ENCODE assay signal across 8 cellular contexts in the genomic region with DNA sequence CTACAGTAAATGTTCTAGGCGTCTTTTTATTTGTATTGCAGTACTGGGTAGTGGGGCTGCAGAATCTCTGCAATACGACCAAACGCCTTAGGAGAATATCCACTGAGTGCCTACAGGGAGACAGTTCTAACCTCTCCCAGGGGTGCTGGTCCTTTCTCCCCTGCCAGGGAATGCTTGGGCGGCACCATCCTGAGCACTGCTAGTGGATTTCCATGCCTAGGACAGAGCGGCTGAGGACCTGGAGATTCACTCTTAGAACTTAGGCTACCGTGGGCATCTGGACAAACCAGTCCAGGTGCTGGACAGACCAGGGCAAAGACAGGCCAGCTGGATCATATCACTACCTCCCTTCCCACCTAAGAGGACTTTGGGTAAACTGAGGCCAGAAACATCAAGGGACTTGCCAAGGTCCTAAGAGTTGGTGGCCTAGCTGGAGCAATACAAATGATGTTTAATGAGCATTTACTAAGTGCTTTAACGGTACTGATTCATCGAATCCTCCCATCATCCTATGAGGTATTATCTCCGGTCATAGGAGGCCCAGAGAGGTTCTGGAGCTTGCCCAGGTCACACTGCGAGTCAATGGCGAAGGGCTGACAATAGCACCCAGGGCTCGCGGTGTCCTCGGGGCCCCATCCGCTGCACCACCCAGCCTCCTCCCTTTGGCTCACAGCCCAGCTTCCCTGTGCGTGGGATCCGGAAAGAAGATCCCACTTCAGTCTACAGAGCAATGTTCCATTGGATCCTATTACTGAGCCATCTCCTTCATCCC. TPM values are rescaled to one million over a fixed set of nuclear protein-coding genes. Genes with fewer than 3 reads are reported as not detected.
DNase-seq lines count a peak whose midpoint lies in the region; ATAC-seq and TF ChIP-seq lines count a peak whose summit lies in the region.

No MANE protein-coding gene starts in this region.

- peak; percentile 50 for DNase-seq in NCI-H1092 treated with DMSO at 0.1 percent for 48 hours (lab: John Stamatoyannopoulos, UW)
- DNase-seq in NCI-H1092 (lab: John Stamatoyannopoulos, UW), result no peak
- DNase-seq in activated naive CD8-positive, alpha-beta T cell treated with anti-CD3 and anti-CD28 coated beads, Interleukin-2, amount 50 U/mL, for 24 hours, result no peak
- DNase-seq in hepatocyte (ENCODE audit: low spot score), result no peak
- no peak for DNase-seq in epidermal melanocyte (ENCODE audit: insufficient read length, low spot score)
- DNase-seq in NOMO-1 treated with DMSO at 0.1 percent for 48 hours (lab: John Stamatoyannopoulos, UW; ENCODE audit: unreplicated experiment), result no peak

- H3K4me3 Mint-ChIP-seq in IgD-negative memory B cell, result peak overlapping the region; percentile 83 to 90 (median 90)
- peak overlapping the region; percentile 78 for H3K4me3 Mint-ChIP-seq in activated naive CD8-positive, alpha-beta T cell treated with anti-CD3 and anti-CD28 coated beads, Interleukin-2, amount 50 U/mL, for 24 hours

- WGBS in hepatocyte (ENCODE audit: low lambda C conversion rate, missing lambda C conversion rate), result 61% methylated on average over 17 of the region's 17 CpGs

- no peak for ATAC-seq in activated naive CD8-positive, alpha-beta T cell treated with anti-CD3 and anti-CD28 coated beads, Interleukin-2, amount 50 U/mL, for 24 hours

- H3K79me2 ChIP-seq in hepatocyte, result peaks cover 3% of the 10 kb centered on the region

- H3K36me3 Mint-ChIP-seq in IgD-negative memory B cell, result no peaks in the 10 kb centered on the region
- H3K36me3 Mint-ChIP-seq in activated naive CD8-positive, alpha-beta T cell treated with anti-CD3 and anti-CD28 coated beads, Interleukin-2, amount 50 U/mL, for 24 hours (ENCODE audit: low read depth), result no peaks in the 10 kb centered on the region

- TF ChIP-seq CTCF in hepatocyte (IDR thresholded peaks at IDR 0.05; ENCODE audit: poor library complexity), result no peak

- peak overlapping the region in 2 of 3 donors; percentile 50 to 53 for H3K27ac Mint-ChIP-seq in IgD-negative memory B cell
- H3K27ac Mint-ChIP-seq in activated naive CD8-positive, alpha-beta T cell treated with anti-CD3 and anti-CD28 coated beads, Interleukin-2, amount 50 U/mL, for 24 hours, result peak overlapping the region; percentile 42

- H3K4me1 ChIP-seq in hepatocyte (ENCODE audit: insufficient read depth), result no peaks in the 10 kb centered on the region

- H3K27me3 ChIP-seq in hepatocyte, result no peaks in the 10 kb centered on the region

- H3K27ac ChIP-seq in hepatocyte, result peak overlapping the region; percentile 83
- peak overlapping the region in 14 of 21 experiments; percentile 8 to 78 (median 56) for H3K27ac ChIP-seq in skin epidermis

- H3K4me3 ChIP-seq in hepatocyte, result peak overlapping the region; percentile 69
- peak overlapping the region; percentile 55 to 75 (median 63) for H3K4me3 ChIP-seq in skin epidermis

- H3K27me3 Mint-ChIP-seq in IgD-negative memory B cell, result no peaks in the 10 kb centered on the region
- no peaks in the 10 kb centered on the region for H3K27me3 Mint-ChIP-seq in activated naive CD8-positive, alpha-beta T cell treated with anti-CD3 and anti-CD28 coated beads, Interleukin-2, amount 50 U/mL, for 24 hours

- H3K4me2 ChIP-seq in hepatocyte, result peak overlapping the region; percentile 78

- H3K9me2 ChIP-seq in hepatocyte (replicated peaks; ENCODE audit: insufficient read depth), result no peaks in the 10 kb centered on the region

- H3K4me1 Mint-ChIP-seq in IgD-negative memory B cell, result peaks cover 5 to 11% (median 7%) of the 10 kb centered on the region in 3 donors
- H3K4me1 Mint-ChIP-seq in activated naive CD8-positive, alpha-beta T cell treated with anti-CD3 and anti-CD28 coated beads, Interleukin-2, amount 50 U/mL, for 24 hours, result peaks cover 7% of the 10 kb centered on the region

- H4K20me1 ChIP-seq in hepatocyte (ENCODE audit: insufficient read depth, poor library complexity, severe bottlenecking), result no peaks in the 10 kb centered on the region

- no peaks in the 10 kb centered on the region for H3K36me3 ChIP-seq in hepatocyte (replicated peaks; ENCODE audit: insufficient read depth, low read depth)

- no peaks in the 10 kb centered on the region for H3K9me3 ChIP-seq in hepatocyte (ENCODE audit: low read depth)

- no peaks in the 10 kb centered on the region for H3K9me3 Mint-ChIP-seq in IgD-negative memory B cell
- no peaks in the 10 kb centered on the region for H3K9me3 Mint-ChIP-seq in activated naive CD8-positive, alpha-beta T cell treated with anti-CD3 and anti-CD28 coated beads, Interleukin-2, amount 50 U/mL, for 24 hours

- H2AFZ ChIP-seq in hepatocyte, result peak overlapping the region; percentile 96

RNA-seq across cellular contexts. Expression of a gene that starts 0.8 kb away (rescaled TPM):
- polyA plus RNA-seq in IgD-negative memory B cell (2.2 TPM), hepatocyte (9.1 and 11.9 TPM in 2 replicates)
- total RNA-seq in hepatocyte, result 6.5 and 6.6 TPM in 2 replicates

RNA-seq across cellular contexts. Expression of a gene that starts 39.6 kb away (rescaled TPM):
- polyA plus RNA-seq in IgD-negative memory B cell (35.5 TPM), hepatocyte (25.4 and 27.0 TPM in 2 replicates)
- total RNA-seq in hepatocyte, result 29.5 and 36.0 TPM in 2 replicates

RNA-seq across cellular contexts. Expression of a gene that starts 53.3 kb away (rescaled TPM):
- 33.1 TPM for polyA plus RNA-seq in IgD-negative memory B cell
- total RNA-seq in hepatocyte, result 18.9 and 20.3 TPM in 2 replicates
- polyA plus RNA-seq in hepatocyte, result 24.9 and 29.7 TPM in 2 replicates
